Comparison of ENCODE assay signal across 15 cellular contexts in genomic region chr5:52956915-52957747, GRCh38. TPM values are rescaled to one million over a fixed set of nuclear protein-coding genes. Genes with fewer than 3 reads are reported as not detected.
DNase-seq lines count a peak whose midpoint lies in the region; ATAC-seq and TF ChIP-seq lines count a peak whose summit lies in the region.
"Had no signal": no experiment of that assay in that cellular context is flagged by ENCODE, and none has a peak within 500 bp of the region (broad histone marks: within the 10 kb centered on the region; RNA-seq: fewer than 3 reads in every experiment).

No MANE protein-coding gene starts in this region.

- POLR2A ChIA-PET in SK-N-SH (lab: Yijun Ruan, JAX), result no interaction called here
- POLR2A ChIA-PET in activated CD4-positive, alpha-beta memory T cell treated with anti-CD3 and anti-CD28 coated beads, Interleukin-2, amount 10 ng/mL, durations not matched to agents 7 days and 5 days (lab: Charles Lee), result no interaction called here

- no peak for TF ChIP-seq RAD21 in SK-N-SH (IDR thresholded peaks at IDR 0.05; ENCODE audit: low read length)

- no peak overlapping the region for H3K4me3 ChIP-seq in SK-N-SH (ENCODE audit: low read depth in 2 of 2, low read length in 1 of 2)
- no peak overlapping the region for H3K4me3 ChIP-seq in psoas muscle
- H3K4me3 ChIP-seq: prostate gland had no signal

- no peak overlapping the region for H3K9ac ChIP-seq in SK-N-SH

- ATAC-seq in GM19043 (IDR thresholded peaks at IDR 0.05; ENCODE audit: low read depth, unreplicated experiment) (peak; percentile 81), psoas muscle (no peak)

- H3F3A ChIP-seq in SK-N-SH (replicated peaks; ENCODE audit: insufficient read depth), result peaks cover 7% of the 10 kb centered on the region

- TF ChIP-seq CTCF in HFFc6 (IDR thresholded peaks at IDR 0.05) (no peak), SK-N-SH (IDR thresholded peaks at IDR 0.05) (no peak), psoas muscle (IDR thresholded peaks at IDR 0.05) (no peak)

- H3K4me1 Mint-ChIP-seq in HFFc6 (ENCODE audit: low read depth), result peaks cover 47% of the 10 kb centered on the region
- no peaks in the 10 kb centered on the region for H3K4me1 Mint-ChIP-seq in activated CD4-positive, alpha-beta memory T cell treated with anti-CD3 and anti-CD28 coated beads, Interleukin-2, amount 10 ng/mL, durations not matched to agents 7 days and 5 days
- H3K4me1 Mint-ChIP-seq: activated naive CD8-positive, alpha-beta T cell treated with anti-CD3 and anti-CD28 coated beads for 36 hours; naive B cell had no signal

- H3K4me1 ChIP-seq in SK-N-SH (ENCODE audit: control insufficient read depth in 1 of 2, insufficient read depth in 2 of 2, low read depth in 1 of 2, low read length in 1 of 2), result peaks cover 0 to 2% of the 10 kb centered on the region in 2 experiments; a peak in 2 of 4 replicates
- no peaks in the 10 kb centered on the region for H3K4me1 ChIP-seq in psoas muscle
- H3K4me1 ChIP-seq: prostate gland had no signal

- H3K4me3 Mint-ChIP-seq in HFFc6, result no peak overlapping the region
- no peak overlapping the region for H3K4me3 Mint-ChIP-seq in activated CD4-positive, alpha-beta memory T cell treated with anti-CD3 and anti-CD28 coated beads, Interleukin-2, amount 10 ng/mL, durations not matched to agents 7 days and 5 days
- H3K4me3 Mint-ChIP-seq: activated naive CD8-positive, alpha-beta T cell treated with anti-CD3 and anti-CD28 coated beads for 36 hours; naive B cell had no signal

- no peaks in the 10 kb centered on the region for H4K20me1 ChIP-seq in SK-N-SH (ENCODE audit: insufficient read depth)

- H2AFZ ChIP-seq in SK-N-SH (ENCODE audit: low read depth), result peak overlapping the region; percentile 4; the same call in 1 of the 2 replicates

- intact Hi-C loops in psoas muscle (cut with DNase I), result no loop called here

- H3K9me2 ChIP-seq in SK-N-SH, result no peaks in the 10 kb centered on the region

- peaks cover 14% of the 10 kb centered on the region; the same call in 1 of the 2 replicates for H3K36me3 Mint-ChIP-seq in HFFc6 (ENCODE audit: low read depth)
- H3K36me3 Mint-ChIP-seq in activated CD4-positive, alpha-beta memory T cell treated with anti-CD3 and anti-CD28 coated beads, Interleukin-2, amount 10 ng/mL, durations not matched to agents 7 days and 5 days (ENCODE audit: low read depth), result no peaks in the 10 kb centered on the region
- H3K36me3 Mint-ChIP-seq: activated naive CD8-positive, alpha-beta T cell treated with anti-CD3 and anti-CD28 coated beads for 36 hours; naive B cell had no signal

- peak overlapping the region; percentile 2; the same call in 1 of the 2 replicates for H3K27ac Mint-ChIP-seq in HFFc6
- H3K27ac Mint-ChIP-seq in activated CD4-positive, alpha-beta memory T cell treated with anti-CD3 and anti-CD28 coated beads, Interleukin-2, amount 10 ng/mL, durations not matched to agents 7 days and 5 days, result no peak overlapping the region
- H3K27ac Mint-ChIP-seq: activated naive CD8-positive, alpha-beta T cell treated with anti-CD3 and anti-CD28 coated beads for 36 hours had no signal

- peak overlapping the region in 1 of 2 experiments; percentile 22; a peak in 1 of 4 replicates for H3K27ac ChIP-seq in SK-N-SH (ENCODE audit: low read depth in 2 of 2, low read length in 1 of 2)
- H3K27ac ChIP-seq in psoas muscle, result no peak overlapping the region
- H3K27ac ChIP-seq: prostate gland had no signal

- DNase-seq in HFFc6 (no peak), SK-N-SH (no peak), renal cortical epithelial cell (ENCODE audit: low read depth) (peak; percentile 92), psoas muscle (no peak), NCI-H2171 treated with DMSO at 0.1 percent for 48 hours (lab: John Stamatoyannopoulos, UW) (no peak)
- no peak for DNase-seq in activated CD8-positive, alpha-beta memory T cell treated with anti-CD3 and anti-CD28 coated beads for 24 hours
- no peak for DNase-seq in activated CD4-positive, alpha-beta memory T cell treated with anti-CD3 and anti-CD28 coated beads, Interleukin-2, amount 10 ng/mL, durations not matched to agents 7 days and 5 days
- DNase-seq: activated CD4-positive, alpha-beta T cell treated with anti-CD3 and anti-CD28 coated beads for 1 hour; activated naive CD8-positive, alpha-beta T cell treated with anti-CD3 and anti-CD28 coated beads for 36 hours; activated T-cell treated with anti-CD3 and anti-CD28 coated beads for 4 hours; H7; naive B cell; SHP77 had no signal

- no peaks in the 10 kb centered on the region for H3K27me3 Mint-ChIP-seq in HFFc6 (ENCODE audit: insufficient read depth)
- H3K27me3 Mint-ChIP-seq in activated CD4-positive, alpha-beta memory T cell treated with anti-CD3 and anti-CD28 coated beads, Interleukin-2, amount 10 ng/mL, durations not matched to agents 7 days and 5 days, result peaks cover 9% of the 10 kb centered on the region
- H3K27me3 Mint-ChIP-seq: activated naive CD8-positive, alpha-beta T cell treated with anti-CD3 and anti-CD28 coated beads for 36 hours had no signal

- H3K27me3 ChIP-seq in SK-N-SH (ENCODE audit: insufficient read depth), result no peaks in the 10 kb centered on the region
- no peaks in the 10 kb centered on the region for H3K27me3 ChIP-seq in psoas muscle (ENCODE audit: insufficient read depth in 3 of 3, low read length in 2 of 3)

- H3K79me2 ChIP-seq in SK-N-SH (ENCODE audit: insufficient read depth), result no peaks in the 10 kb centered on the region

- H3K9me3 Mint-ChIP-seq in HFFc6, result no peaks in the 10 kb centered on the region; the same call in 1 of the 2 replicates
- H3K9me3 Mint-ChIP-seq in activated CD4-positive, alpha-beta memory T cell treated with anti-CD3 and anti-CD28 coated beads, Interleukin-2, amount 10 ng/mL, durations not matched to agents 7 days and 5 days, result no peaks in the 10 kb centered on the region

- H3K4me2 ChIP-seq in SK-N-SH, result peak overlapping the region; percentile 3; the same call in 1 of the 2 replicates

- CTCF ChIA-PET in SK-N-SH (lab: Yijun Ruan, JAX), result no interaction called here
- CTCF ChIA-PET in activated CD4-positive, alpha-beta memory T cell treated with anti-CD3 and anti-CD28 coated beads, Interleukin-2, amount 10 ng/mL, durations not matched to agents 7 days and 5 days (lab: Charles Lee), result no interaction called here

- no peak for TF ChIP-seq EP300 in SK-N-SH (IDR thresholded peaks at IDR 0.05; ENCODE audit: borderline replicate concordance in 1 of 2, low read depth in 1 of 2, low read length in 1 of 2)

- H3K36me3 ChIP-seq in SK-N-SH (replicated peaks in 1 of 2; ENCODE audit: control insufficient read depth in 1 of 2, insufficient read depth in 2 of 2, low read length in 1 of 2) (peaks cover 5 to 11% of the 10 kb centered on the region in 2 experiments), psoas muscle (ENCODE audit: insufficient read depth in 1 of 2, low read depth in 1 of 2) (peaks cover 0 to 3% of the 10 kb centered on the region in 2 donors)
- H3K36me3 ChIP-seq: prostate gland had no signal

- peaks cover 6% of the 10 kb centered on the region for H3K9me3 ChIP-seq in SK-N-SH
- peaks cover 4% of the 10 kb centered on the region for H3K9me3 ChIP-seq in psoas muscle
- H3K9me3 ChIP-seq: prostate gland had no signal

- 81% methylated on average over 6 of the region's 6 CpGs for WGBS in SK-N-SH (ENCODE audit: low lambda C conversion rate)
- 83 to 86% (median 86%) methylated on average over 6 of the region's 6 CpGs for WGBS in psoas muscle, 3 donors

TF ChIP-seq in SK-N-SH, 30 proteins besides CTCF, POLR2A, EP300 and RAD21:
- TF ChIP-seq FOSL2 (IDR thresholded peaks at IDR 0.05; ENCODE audit: borderline replicate concordance, low read depth), result peak; percentile 63; the same call in 1 of the 2 replicates
- TF ChIP-seq JUND (IDR thresholded peaks at IDR 0.05), result peak; percentile 32; the same call in 1 of the 2 replicates
- TF ChIP-seq RXRA (IDR thresholded peaks at IDR 0.05; ENCODE audit: borderline replicate concordance, low read depth), result no peak
TF ChIP-seq in SK-N-SH: peak in this region for 2.

RNA-seq across cellular contexts. Expression of gene ITGA2, which starts 32.0 kb away (rescaled TPM):
- 10 to 100 TPM; 42.9 to 76.6 (median 50.5) TPM for total RNA-seq in HFFc6 (2021; fragmentation: NEBNext Ultra II Directional; extraction: Animal tissue kit (Norgen Biotek cat#: 25700))
- polyA plus RNA-seq in SK-N-SH (2012; rRNA removed) (38.2 and 52.1 TPM in 2 replicates), psoas muscle (under 1 TPM; 0.10 to 0.86 (median 0.17) TPM)
- 47.1 and 52.1 TPM in 2 replicates for polyA plus RNA-seq in SK-N-SH (2012; cell fraction: cytosol; rRNA removed)
- 24.2 and 48.6 TPM in 2 replicates for polyA plus RNA-seq in SK-N-SH (2012; cell fraction: nucleus; rRNA removed)
- total RNA-seq in renal cortical epithelial cell (21.3 and 54.2 TPM in 2 replicates), psoas muscle (under 1 TPM; 0.36 to 0.91 (median 0.68) TPM)
- 10 to 100 TPM; 10.2 to 11.2 TPM for total RNA-seq in activated CD4-positive, alpha-beta memory T cell treated with anti-CD3 and anti-CD28 coated beads, Interleukin-2, amount 10 ng/mL, durations not matched to agents 7 days and 5 days

Comparison
In these comparisons a context has a peak if more than half of its experiments do, and no peak if none do; other contexts are left out.
1. RNA of gene ITGA2, which starts 32.0 kb away (total RNA-seq): 42.9 to 76.6 TPM in HFFc6, 21.3 to 54.2 TPM in renal cortical epithelial cell and 10.2 to 11.2 TPM in activated CD4-positive, alpha-beta memory T cell treated with anti-CD3 and anti-CD28 coated beads, Interleukin-2, amount 10 ng/mL, durations not matched to agents 7 days and 5 days; 0.36 to 0.91 TPM in psoas muscle; every median in the first group is over 4 times any median in the second.